In genomic region chr13:32300406-32300805, GRCh38 we compare ENCODE assay signal across 1 cellular context.
TF ChIP-seq lines count a peak whose summit lies in the region.

No MANE protein-coding gene starts in this region.

TF ChIP-seq in GM23338, 12 proteins besides CTCF, POLR2A, EP300 and RAD21 (continued from another document):
- TF ChIP-seq ZNF462 (CRISPR knock-in tag; IDR thresholded peaks at IDR 0.05) (no peak), NANOG (IDR thresholded peaks at IDR 0.05; ENCODE audit: borderline replicate concordance) (no peak), ETS1 (IDR thresholded peaks at IDR 0.05) (no peak), EZH2phosphoT487 (IDR thresholded peaks at IDR 0.05; ENCODE audit: unreplicated experiment) (no peak), POLR2AphosphoS5 (IDR thresholded peaks at IDR 0.05; ENCODE audit: low read depth) (no peak), JUNB (IDR thresholded peaks at IDR 0.05; ENCODE audit: unreplicated experiment) (no peak)
